Comparison of ENCODE assay signal across 17 cellular contexts in the genomic region with DNA sequence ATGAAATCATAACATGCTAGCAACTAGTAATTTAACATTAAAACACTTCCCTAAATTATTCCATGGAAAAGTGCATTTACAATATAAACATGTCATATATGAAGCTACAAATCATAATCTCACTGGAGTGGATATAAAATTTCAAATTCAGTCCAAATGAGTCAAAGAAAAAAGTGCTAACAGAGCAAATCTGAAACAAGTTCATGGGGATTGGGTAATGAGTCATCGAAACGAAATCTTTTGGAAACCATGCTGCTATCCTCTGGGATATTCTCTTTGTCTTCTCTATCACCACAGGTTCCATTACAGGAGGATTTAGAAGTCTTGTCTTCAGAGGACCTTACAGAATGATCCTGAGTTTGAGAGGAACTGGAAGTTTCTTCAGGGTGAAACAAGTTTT. TPM values are rescaled to one million over a fixed set of nuclear protein-coding genes. Genes with fewer than 3 reads are reported as not detected.
DNase-seq lines count a peak whose midpoint lies in the region; ATAC-seq, FAIRE-seq and TF ChIP-seq lines count a peak whose summit lies in the region.
"Had no signal": no experiment of that assay in that cellular context is flagged by ENCODE, and none has a peak within 500 bp of the region (broad histone marks: within the 10 kb centered on the region; RNA-seq: fewer than 3 reads in every experiment).

No MANE protein-coding gene starts in this region.

- H3K4me3 ChIP-seq in PC-3 (ENCODE audit: low read length) (no peak overlapping the region), bronchial epithelial cell (ENCODE audit: low read depth, low read length) (no peak overlapping the region)
- H3K4me3 ChIP-seq: esophagus squamous epithelium had no signal

- no peak overlapping the region for H3K4me2 ChIP-seq in PC-3 (ENCODE audit: low read length)

- no peaks in the 10 kb centered on the region for H3F3A ChIP-seq in PC-3 (ENCODE audit: low read length, unreplicated experiment)

- H3K9ac ChIP-seq in PC-3 (ENCODE audit: low read length) = no peak overlapping the region

- no peaks in the 10 kb centered on the region for H4K20me1 ChIP-seq in PC-3 (ENCODE audit: low read length)

- no peaks in the 10 kb centered on the region for H3K79me2 ChIP-seq in PC-3 (ENCODE audit: low read length)

- peaks cover 87% of the 10 kb centered on the region for H3K36me3 Mint-ChIP-seq in activated CD4-positive, alpha-beta T cell treated with anti-CD3 and anti-CD28 coated beads, Interleukin-2, amount 10 ng/mL, durations not matched to agents 24 days and 14 days (ENCODE audit: low read depth)
- peaks cover 53% of the 10 kb centered on the region for H3K36me3 Mint-ChIP-seq in natural killer cell treated with Interleukin-12 subunit alpha and Interleukin-12 subunit beta and Interleukin-15 and Interleukin-18, amount 100 ng/mL, for 72 hours

- no peak for TF ChIP-seq CTCF in PC-3 (conservative IDR thresholded peaks at IDR 0.05; ENCODE audit: low read depth, low read length)
- no peak for TF ChIP-seq CTCF in bronchial epithelial cell (IDR thresholded peaks at IDR 0.05; ENCODE audit: insufficient read depth, low read length, severe bottlenecking)

- H3K9me3 ChIP-seq in PC-3 (ENCODE audit: low read length) = no peaks in the 10 kb centered on the region

- H3K9me3 Mint-ChIP-seq in activated CD4-positive, alpha-beta T cell treated with anti-CD3 and anti-CD28 coated beads, Interleukin-2, amount 10 ng/mL, durations not matched to agents 24 days and 14 days = no peaks in the 10 kb centered on the region
- H3K9me3 Mint-ChIP-seq in natural killer cell treated with Interleukin-12 subunit alpha and Interleukin-12 subunit beta and Interleukin-15 and Interleukin-18, amount 100 ng/mL, for 72 hours = peaks cover 2% of the 10 kb centered on the region

- peaks cover 27% of the 10 kb centered on the region for H3K4me1 Mint-ChIP-seq in activated CD4-positive, alpha-beta T cell treated with anti-CD3 and anti-CD28 coated beads, Interleukin-2, amount 10 ng/mL, durations not matched to agents 24 days and 14 days
- peaks cover 6 to 21% of the 10 kb centered on the region in 2 donors for H3K4me1 Mint-ChIP-seq in natural killer cell treated with Interleukin-12 subunit alpha and Interleukin-12 subunit beta and Interleukin-15 and Interleukin-18, amount 100 ng/mL, for 72 hours (ENCODE audit: low read depth in 2 of 2)

- intact Hi-C loops in activated CD4-positive, alpha-beta T cell treated with anti-CD3 and anti-CD28 coated beads, Interleukin-2, amount 10 ng/mL, durations not matched to agents 24 days and 14 days (cut with micrococcal nuclease) = no loop called here
- intact Hi-C loops in PC-3 (cut with micrococcal nuclease) = no loop called here

- H3K4me1 ChIP-seq in PC-3 (ENCODE audit: insufficient read depth, low read length) = no peaks in the 10 kb centered on the region; the same call in 1 of the 2 replicates
- H3K4me1 ChIP-seq: esophagus squamous epithelium had no signal

- H3K27me3 ChIP-seq in PC-3 (ENCODE audit: low read length) = no peaks in the 10 kb centered on the region
- H3K27me3 ChIP-seq in bronchial epithelial cell (ENCODE audit: control insufficient read depth, insufficient read depth, low read length) = no peaks in the 10 kb centered on the region
- H3K27me3 ChIP-seq: esophagus squamous epithelium had no signal

- H3K36me3 ChIP-seq in PC-3 (ENCODE audit: low read depth, low read length) (peaks cover 35% of the 10 kb centered on the region), bronchial epithelial cell (ENCODE audit: control insufficient read depth, insufficient read depth, low read length) (peaks cover 8% of the 10 kb centered on the region)

- CTCF ChIA-PET in PC-3 (lab: Charles Lee) = no interaction called here

- ATAC-seq in PC-3 (no peak), GM18873 (IDR thresholded peaks at IDR 0.05; ENCODE audit: low FRiP score, unreplicated experiment) (no peak)
- ATAC-seq in natural killer cell treated with Interleukin-12 subunit alpha and Interleukin-12 subunit beta and Interleukin-15 and Interleukin-18, amount 100 ng/mL, for 72 hours = no peak

- POLR2A ChIA-PET in PC-3 (lab: Charles Lee; ENCODE audit: unreplicated experiment) = no interaction called here

- H3K4me3 Mint-ChIP-seq in activated CD4-positive, alpha-beta T cell treated with anti-CD3 and anti-CD28 coated beads, Interleukin-2, amount 10 ng/mL, durations not matched to agents 24 days and 14 days = no peak overlapping the region
- no peak overlapping the region for H3K4me3 Mint-ChIP-seq in natural killer cell treated with Interleukin-12 subunit alpha and Interleukin-12 subunit beta and Interleukin-15 and Interleukin-18, amount 100 ng/mL, for 72 hours
- H3K4me3 Mint-ChIP-seq: dendritic cell treated with granulocyte-macrophage colony-stimulating factor and Interleukin-4, amounts not matched to agents 40 ng/mL and 50 ng/mL, for 4 days had no signal

- H2AFZ ChIP-seq in PC-3 (ENCODE audit: low read length) = no peak overlapping the region

- DNase-seq in activated CD4-positive, alpha-beta T cell treated with anti-CD3 and anti-CD28 coated beads, Interleukin-2, amount 10 ng/mL, durations not matched to agents 24 days and 14 days = no peak
- no peak for DNase-seq in activated CD4-positive, alpha-beta T cell treated with anti-CD3 and anti-CD28 coated beads for 48 hours
- DNase-seq in PC-3 = peak; percentile 29
- peak; percentile 21 for DNase-seq in bronchial epithelial cell (ENCODE audit: low read depth)
- no peak for DNase-seq in natural killer cell treated with Interleukin-12 subunit alpha and Interleukin-12 subunit beta and Interleukin-15 and Interleukin-18, amount 100 ng/mL, for 72 hours (ENCODE audit: low spot score)
- no peak for DNase-seq in NCI-H2029 (lab: John Stamatoyannopoulos, UW)
- no peak for DNase-seq in DMS79 (lab: John Stamatoyannopoulos, UW)
- DNase-seq: aorta, esophagus squamous epithelium, hypothalamus, naive B cell, NCI-H2081, NCI-H526 treated with DMSO at 0.1 percent for 48 hours had no signal

- H3K9me2 ChIP-seq in PC-3 (replicated peaks; ENCODE audit: low read length) = no peaks in the 10 kb centered on the region

- no peaks in the 10 kb centered on the region for H3K27me3 Mint-ChIP-seq in activated CD4-positive, alpha-beta T cell treated with anti-CD3 and anti-CD28 coated beads, Interleukin-2, amount 10 ng/mL, durations not matched to agents 24 days and 14 days
- no peaks in the 10 kb centered on the region for H3K27me3 Mint-ChIP-seq in natural killer cell treated with Interleukin-12 subunit alpha and Interleukin-12 subunit beta and Interleukin-15 and Interleukin-18, amount 100 ng/mL, for 72 hours
- H3K27me3 Mint-ChIP-seq: dendritic cell treated with granulocyte-macrophage colony-stimulating factor and Interleukin-4, amounts not matched to agents 40 ng/mL and 50 ng/mL, for 4 days; naive B cell had no signal

- BruUV-seq in PC-3 (replicated peaks; lab: Mats Ljungman, UMichigan) = no TSS peak

- FAIRE-seq in bronchial epithelial cell (lab: Jason Lieb, UNC) = no peak
- FAIRE-seq: G401.6, RCC 7860 had no signal

- H3K27ac Mint-ChIP-seq in activated CD4-positive, alpha-beta T cell treated with anti-CD3 and anti-CD28 coated beads, Interleukin-2, amount 10 ng/mL, durations not matched to agents 24 days and 14 days = peak overlapping the region; percentile 21
- peak overlapping the region; percentile 53 to 58 for H3K27ac Mint-ChIP-seq in natural killer cell treated with Interleukin-12 subunit alpha and Interleukin-12 subunit beta and Interleukin-15 and Interleukin-18, amount 100 ng/mL, for 72 hours
- H3K27ac Mint-ChIP-seq: dendritic cell treated with granulocyte-macrophage colony-stimulating factor and Interleukin-4, amounts not matched to agents 40 ng/mL and 50 ng/mL, for 4 days had no signal

- no peak overlapping the region for H3K27ac ChIP-seq in PC-3 (ENCODE audit: low read length)
- H3K27ac ChIP-seq: esophagus squamous epithelium had no signal

RNA-seq across cellular contexts. Expression of a gene that starts 34.1 kb away (rescaled TPM):
- 129 and 131 TPM in 2 replicates for total RNA-seq in activated CD4-positive, alpha-beta T cell treated with anti-CD3 and anti-CD28 coated beads, Interleukin-2, amount 10 ng/mL, durations not matched to agents 24 days and 14 days
- total RNA-seq in PC-3 (2014; rRNA removed) (21.3 and 22.1 TPM in 2 replicates), bronchial epithelial cell (44.2 and 51.6 TPM in 2 replicates)
- total RNA-seq in natural killer cell treated with Interleukin-12 subunit alpha and Interleukin-12 subunit beta and Interleukin-15 and Interleukin-18, amount 100 ng/mL, for 72 hours = 100 to 1,000 TPM; 162 to 182 TPM

Comparison
In these comparisons a context has a peak if more than half of its experiments do, and no peak if none do; other contexts are left out.
1. DNase-seq: peak in PC-3 (single experiment) and bronchial epithelial cell (single experiment); none in activated CD4-positive, alpha-beta T cell treated with anti-CD3 and anti-CD28 coated beads, Interleukin-2, amount 10 ng/mL, durations not matched to agents 24 days and 14 days (single experiment), activated CD4-positive, alpha-beta T cell treated with anti-CD3 and anti-CD28 coated beads for 48 hours (single experiment), natural killer cell treated with Interleukin-12 subunit alpha and Interleukin-12 subunit beta and Interleukin-15 and Interleukin-18, amount 100 ng/mL, for 72 hours (single experiment), NCI-H2029 (single experiment) and DMS79 (single experiment).